19 cellular contexts compared by ENCODE assay signal in genomic region chr7:140239653-140239935, GRCh38.
DNase-seq lines count a peak whose midpoint lies in the region; ATAC-seq and TF ChIP-seq lines count a peak whose summit lies in the region.
"Had no signal": no experiment of that assay in that cellular context is flagged by ENCODE, and none has a peak within 500 bp of the region (broad histone marks: within the 10 kb centered on the region; RNA-seq: fewer than 3 reads in every experiment).

No MANE protein-coding gene starts in this region.

- H3K27ac ChIP-seq in OCI-LY3 (ENCODE audit: low read length) (no peak overlapping the region), endodermal cell (ENCODE audit: low read depth, low read length) (no peak overlapping the region)
- H3K27ac ChIP-seq: heart left ventricle, tibial artery had no signal

- H4K20me1 ChIP-seq in OCI-LY3 (ENCODE audit: insufficient read depth, low read length), result peaks cover 67% of the 10 kb centered on the region

- no peak overlapping the region for H3K4me2 ChIP-seq in OCI-LY3 (ENCODE audit: low read length)

- peaks cover 20% of the 10 kb centered on the region for H3K4me1 Mint-ChIP-seq in stimulated activated naive CD8-positive, alpha-beta T cell treated with anti-CD3 and anti-CD28 coated beads, Interleukin-15, amount 100 ng/mL, for 72 hours
- peaks cover 29% of the 10 kb centered on the region for H3K4me1 Mint-ChIP-seq in endodermal cell
- H3K4me1 Mint-ChIP-seq: brain had no signal

- H3K36me3 Mint-ChIP-seq in endodermal cell (ENCODE audit: low read depth), result no peaks in the 10 kb centered on the region
- H3K36me3 Mint-ChIP-seq: brain; stimulated activated naive B cell treated with anti-CD40 and anti-IgM and Interleukin-4, amounts not matched to agents 10 μg/mL and 1 μg/mL and 100 μg/mL, for 72 hours had no signal

- no peaks in the 10 kb centered on the region for H3K9me3 ChIP-seq in OCI-LY3 (ENCODE audit: insufficient read depth, low read length)
- H3K9me3 ChIP-seq in endodermal cell (ENCODE audit: control insufficient read depth, low read length), result no peaks in the 10 kb centered on the region
- H3K9me3 ChIP-seq: heart left ventricle, tibial artery had no signal

- H3K36me3 ChIP-seq in OCI-LY3 (replicated peaks; ENCODE audit: low read depth, low read length) (no peaks in the 10 kb centered on the region), endodermal cell (ENCODE audit: control insufficient read depth, insufficient read depth, low read length) (no peaks in the 10 kb centered on the region)
- H3K36me3 ChIP-seq: heart left ventricle, tibial artery had no signal

- H2AFZ ChIP-seq in OCI-LY3 (ENCODE audit: low read depth, low read length), result no peak overlapping the region

- WGBS in endodermal cell (ENCODE audit: insufficient coverage in 1 of 2, insufficient read length in 1 of 2), 2 experiments, result 86% methylated on average over 2 of the region's 2 CpGs; no CpG with 5 or more reads in 1 of the 2 experiments

- no peak overlapping the region for H3K27ac Mint-ChIP-seq in stimulated activated naive CD8-positive, alpha-beta T cell treated with anti-CD3 and anti-CD28 coated beads, Interleukin-15, amount 100 ng/mL, for 72 hours
- no peak overlapping the region for H3K27ac Mint-ChIP-seq in endodermal cell
- H3K27ac Mint-ChIP-seq: brain; stimulated activated naive B cell treated with anti-CD40 and anti-IgM and Interleukin-4, amounts not matched to agents 10 μg/mL and 1 μg/mL and 100 μg/mL, for 72 hours had no signal

- no peaks in the 10 kb centered on the region for H3K9me3 Mint-ChIP-seq in stimulated activated naive CD8-positive, alpha-beta T cell treated with anti-CD3 and anti-CD28 coated beads, Interleukin-15, amount 100 ng/mL, for 72 hours
- H3K9me3 Mint-ChIP-seq in endodermal cell, result no peaks in the 10 kb centered on the region
- H3K9me3 Mint-ChIP-seq: stimulated activated naive B cell treated with anti-CD40 and anti-IgM and Interleukin-4, amounts not matched to agents 10 μg/mL and 1 μg/mL and 100 μg/mL, for 72 hours had no signal

- no peak for DNase-seq in stimulated activated naive CD8-positive, alpha-beta T cell treated with anti-CD3 and anti-CD28 coated beads, Interleukin-15, amount 100 ng/mL, for 72 hours
- no peak for DNase-seq in stimulated activated naive CD8-positive, alpha-beta T cell treated with anti-CD3 and anti-CD28 coated beads, Interleukin-15, Interleukin-2, amounts not matched to agents 100 U/mL and 50 U/mL, for 24 hours
- DNase-seq in endodermal cell (peak; percentile 60), DMS79 treated with DMSO at 0.1 percent for 48 hours (lab: John Stamatoyannopoulos, UW) (no peak)
- no peak for DNase-seq in activated CD8-positive, alpha-beta memory T cell treated with anti-CD3 and anti-CD28 coated beads for 24 hours
- DNase-seq: activated CD4-positive, alpha-beta T cell treated with anti-CD3 and anti-CD28 coated beads for 4 hours; COR-L47; H7; heart left ventricle; left ventricle myocardium superior; NCI-H774; nucleus accumbens; right cardiac atrium; stimulated activated naive B cell treated with anti-CD40 and anti-IgM and Interleukin-4, amounts not matched to agents 10 μg/mL and 1 μg/mL and 100 μg/mL, for 72 hours; T-helper 9 cell; tibial artery had no signal

- peaks cover 88% of the 10 kb centered on the region for H3K27me3 ChIP-seq in OCI-LY3 (ENCODE audit: low read depth, low read length)
- H3K27me3 ChIP-seq in endodermal cell (ENCODE audit: control insufficient read depth, insufficient read depth, low read length, poor library complexity, severe bottlenecking), result peaks cover 8% of the 10 kb centered on the region
- H3K27me3 ChIP-seq: heart left ventricle had no signal

- H3K4me3 ChIP-seq in OCI-LY3 (ENCODE audit: low read length) (no peak overlapping the region), endodermal cell (ENCODE audit: low read length) (no peak overlapping the region)
- H3K4me3 ChIP-seq: heart left ventricle, tibial artery had no signal

- no peaks in the 10 kb centered on the region for H3K27me3 Mint-ChIP-seq in stimulated activated naive CD8-positive, alpha-beta T cell treated with anti-CD3 and anti-CD28 coated beads, Interleukin-15, amount 100 ng/mL, for 72 hours
- H3K27me3 Mint-ChIP-seq in endodermal cell (ENCODE audit: insufficient read depth), result no peaks in the 10 kb centered on the region

- peak; percentile 58 for ATAC-seq in stimulated activated naive CD8-positive, alpha-beta T cell treated with anti-CD3 and anti-CD28 coated beads, Interleukin-15, amount 100 ng/mL, for 72 hours
- no peak for ATAC-seq in stimulated activated naive CD8-positive, alpha-beta T cell treated with anti-CD3 and anti-CD28 coated beads, Interleukin-15, Interleukin-2, amounts not matched to agents 100 U/mL and 50 U/mL, for 24 hours
- ATAC-seq in esophagus mucosa, result no peak
- ATAC-seq: heart left ventricle, left ventricle myocardium superior had no signal

- H3K9ac ChIP-seq in OCI-LY3 (ENCODE audit: low read length) (no peak overlapping the region), endodermal cell (ENCODE audit: extremely low read depth, low read length, poor library complexity, severe bottlenecking) (no peak overlapping the region)

- H3K79me2 ChIP-seq in OCI-LY3 (ENCODE audit: low read length), result no peaks in the 10 kb centered on the region

- H3K4me1 ChIP-seq in OCI-LY3 (ENCODE audit: low read length) (peaks cover 9% of the 10 kb centered on the region; the same call in 1 of the 2 replicates), endodermal cell (ENCODE audit: control insufficient read depth, insufficient read depth, low read length) (no peaks in the 10 kb centered on the region)

- no peak overlapping the region for H3K4me3 Mint-ChIP-seq in stimulated activated naive CD8-positive, alpha-beta T cell treated with anti-CD3 and anti-CD28 coated beads, Interleukin-15, amount 100 ng/mL, for 72 hours
- no peak overlapping the region for H3K4me3 Mint-ChIP-seq in endodermal cell
- H3K4me3 Mint-ChIP-seq: brain; stimulated activated naive B cell treated with anti-CD40 and anti-IgM and Interleukin-4, amounts not matched to agents 10 μg/mL and 1 μg/mL and 100 μg/mL, for 72 hours had no signal

- peak; percentile 13; the same call in 1 of the 2 replicates for TF ChIP-seq CTCF in OCI-LY3 (IDR thresholded peaks at IDR 0.05; ENCODE audit: low read depth, low read length)
- no peak for TF ChIP-seq CTCF in endodermal cell (conservative IDR thresholded peaks at IDR 0.05)
